Comparison of ENCODE assay signal across 23 cellular contexts in the genomic region with DNA sequence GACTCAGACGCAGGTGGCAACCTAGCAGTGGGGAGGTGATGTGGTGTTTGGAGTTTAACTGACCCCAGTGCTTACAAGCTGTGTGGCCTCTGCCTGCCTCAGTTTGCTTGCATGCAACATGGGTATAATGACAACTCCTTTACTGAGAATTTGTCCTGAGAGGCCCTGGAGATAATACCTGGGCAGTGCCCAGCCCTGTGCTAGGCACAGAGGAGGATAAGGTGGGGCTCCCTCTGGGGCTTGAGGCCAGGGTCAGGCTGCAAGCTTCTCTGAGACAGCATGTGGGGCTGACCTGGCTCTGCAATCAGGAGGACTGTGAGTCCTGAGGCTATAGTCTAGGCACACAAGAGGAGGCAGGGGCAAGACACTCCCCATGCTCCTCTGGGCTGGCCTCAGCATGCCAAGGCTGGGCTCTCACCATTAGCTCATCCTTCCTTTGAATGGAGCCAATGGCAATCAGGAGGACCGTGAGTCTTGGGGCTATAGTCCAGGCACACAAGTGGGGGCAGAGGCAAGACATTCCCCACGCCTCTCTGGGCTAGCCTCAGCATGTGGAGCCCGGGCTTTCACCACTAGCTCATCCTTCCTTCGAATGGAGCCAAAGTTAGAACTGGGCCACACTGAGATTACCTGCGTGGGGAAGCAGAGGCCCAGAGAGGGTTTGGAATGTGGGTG.
"Had no signal": no experiment of that assay in that cellular context is flagged by ENCODE, and none has a peak within 500 bp of the region (broad histone marks: within the 10 kb centered on the region; RNA-seq: fewer than 3 reads in every experiment).

No MANE protein-coding gene starts in this region.

- H3K27ac Mint-ChIP-seq: naive thymus-derived CD4-positive, alpha-beta T cell; stimulated activated memory B cell treated with anti-CD40 and anti-IgM and Interleukin-4, amounts not matched to agents 10 μg/mL and 1 μg/mL and 100 μg/mL, for 72 hours; stimulated activated naive CD8-positive, alpha-beta T cell treated with anti-CD3 and anti-CD28 coated beads, Interleukin-15, Interleukin-2, amounts not matched to agents 100 ng/mL and 50 ng/mL, for 24 hours had no signal

- H3K9ac ChIP-seq: parathyroid adenoma had no signal

- H3K9me3 ChIP-seq: esophagus squamous epithelium, psoas muscle, right lobe of liver, tibial artery, upper lobe of left lung, vagina had no signal

- ATAC-seq: left colon; left ventricle myocardium superior; naive thymus-derived CD4-positive, alpha-beta T cell; psoas muscle; right lobe of liver; stimulated activated memory B cell treated with anti-CD40 and anti-IgM and Interleukin-4, amounts not matched to agents 10 μg/mL and 1 μg/mL and 100 μg/mL, for 72 hours had no signal

- H2AFZ ChIP-seq: hepatocyte, parathyroid adenoma had no signal

- H3K36me3 Mint-ChIP-seq: naive thymus-derived CD4-positive, alpha-beta T cell; stimulated activated memory B cell treated with anti-CD40 and anti-IgM and Interleukin-4, amounts not matched to agents 10 μg/mL and 1 μg/mL and 100 μg/mL, for 72 hours had no signal

- H3K4me2 ChIP-seq: hepatocyte had no signal

- H3K79me2 ChIP-seq: hepatocyte, parathyroid adenoma had no signal

- H3K4me1 ChIP-seq: parathyroid adenoma, psoas muscle, vagina had no signal

- H3K36me3 ChIP-seq: esophagus squamous epithelium, right lobe of liver, tibial artery, upper lobe of left lung, vagina had no signal

- DNase-seq: cortex of kidney; effector CD8-positive, alpha-beta T cell; esophagus squamous epithelium; foreskin fibroblast; head of caudate nucleus; left colon; left ventricle myocardium superior; naive thymus-derived CD4-positive, alpha-beta T cell; occipital lobe; psoas muscle; retina; right lobe of liver; stimulated activated CD4-positive, alpha-beta T cell treated with anti-CD3 and anti-CD28 coated beads, Interleukin-4, amount 100 ng/mL, for 1 hour; tibial artery; upper lobe of left lung had no signal

- H3K9me3 Mint-ChIP-seq: naive thymus-derived CD4-positive, alpha-beta T cell; neural crest cell; stimulated activated memory B cell treated with anti-CD40 and anti-IgM and Interleukin-4, amounts not matched to agents 10 μg/mL and 1 μg/mL and 100 μg/mL, for 72 hours; stimulated activated naive CD8-positive, alpha-beta T cell treated with anti-CD3 and anti-CD28 coated beads, Interleukin-15, Interleukin-2, amounts not matched to agents 100 ng/mL and 50 ng/mL, for 24 hours had no signal

- H3K27ac ChIP-seq: dorsolateral prefrontal cortex, esophagus squamous epithelium, hepatocyte, parathyroid adenoma, psoas muscle, right lobe of liver, tibial artery, upper lobe of left lung, vagina had no signal

- H3K27me3 Mint-ChIP-seq: naive thymus-derived CD4-positive, alpha-beta T cell; stimulated activated naive CD8-positive, alpha-beta T cell treated with anti-CD3 and anti-CD28 coated beads, Interleukin-15, Interleukin-2, amounts not matched to agents 100 ng/mL and 50 ng/mL, for 24 hours had no signal

- H3K4me1 Mint-ChIP-seq: stimulated activated memory B cell treated with anti-CD40 and anti-IgM and Interleukin-4, amounts not matched to agents 10 μg/mL and 1 μg/mL and 100 μg/mL, for 72 hours had no signal

- H3K27me3 ChIP-seq: dorsolateral prefrontal cortex, esophagus squamous epithelium, right lobe of liver, upper lobe of left lung, vagina had no signal

- H3K4me3 ChIP-seq: esophagus squamous epithelium, hepatocyte, lung, psoas muscle, right lobe of liver, tibial artery, upper lobe of left lung, vagina had no signal

- H3K4me3 Mint-ChIP-seq: naive thymus-derived CD4-positive, alpha-beta T cell; neural crest cell; stimulated activated memory B cell treated with anti-CD40 and anti-IgM and Interleukin-4, amounts not matched to agents 10 μg/mL and 1 μg/mL and 100 μg/mL, for 72 hours; stimulated activated naive CD8-positive, alpha-beta T cell treated with anti-CD3 and anti-CD28 coated beads, Interleukin-15, Interleukin-2, amounts not matched to agents 100 ng/mL and 50 ng/mL, for 24 hours had no signal
